In genomic region chr12:123126294-123127144, GRCh38 we compare ENCODE assay signal across 1 cellular context.
TF ChIP-seq lines count a peak whose summit lies in the region.

No MANE protein-coding gene starts in this region.

TF ChIP-seq in K562, 482 proteins besides CTCF, POLR2A, EP300 and RAD21 (continued from another document and continues in another):
- TF ChIP-seq THAP12 (CRISPR knock-in tag; IDR thresholded peaks at IDR 0.05) (no peak), BRD9 (IDR thresholded peaks at IDR 0.05; ENCODE audit: low read depth, partially characterized antibody) (no peak), U2AF2 (optimal IDR thresholded peaks at IDR 0.05; ENCODE audit: low read depth, low read length) (no peak), CTBP1 (IDR thresholded peaks at IDR 0.05; ENCODE audit: borderline replicate concordance) (peak; percentile 94), FOXK2 (conservative IDR thresholded peaks at IDR 0.05 in 1 of 2, IDR thresholded peaks at IDR 0.05 in 1 of 2; ENCODE audit: low read depth in 2 of 2) (peak; percentile 29 to 45; a peak in 2 of 4 replicates), PBX2 (CRISPR knock-in tag; IDR thresholded peaks at IDR 0.05; ENCODE audit: low read depth) (no peak), PBX2 (tag; conservative IDR thresholded peaks at IDR 0.05; ENCODE audit: low read depth) (peak; percentile 95), ID3 (CRISPR knock-in tag; IDR thresholded peaks at IDR 0.05) (no peak), ID3 (tag; IDR thresholded peaks at IDR 0.05) (no peak), TBP (optimal IDR thresholded peaks at IDR 0.05; ENCODE audit: low read depth, low read length) (peak; percentile 68), THAP7 (CRISPR knock-in tag; IDR thresholded peaks at IDR 0.05) (no peak), ZNF395 (CRISPR knock-in tag; IDR thresholded peaks at IDR 0.05) (no peak), HMG20B (CRISPR knock-in tag; IDR thresholded peaks at IDR 0.05) (no peak), FOSL1 (tag; conservative IDR thresholded peaks at IDR 0.05) (peak; percentile 98), USF2 (CRISPR knock-in tag; IDR thresholded peaks at IDR 0.05) (no peak), ESRRA (IDR thresholded peaks at IDR 0.05; ENCODE audit: borderline replicate concordance, low read depth) (peak; percentile 15; the same call in 1 of the 2 replicates), ZNF324 (CRISPR knock-in tag; IDR thresholded peaks at IDR 0.05) (no peak), NR0B1 (IDR thresholded peaks at IDR 0.05; ENCODE audit: partially characterized antibody) (no peak), POLR3G (IDR thresholded peaks at IDR 0.05; ENCODE audit: extremely low read depth, insufficient read length, insufficient replicate concordance) (no peak), USF1 (CRISPR knock-in tag; IDR thresholded peaks at IDR 0.05) (no peak), ELK1 (CRISPR knock-in tag; IDR thresholded peaks at IDR 0.05) (no peak), NFE2L1 (tag; IDR thresholded peaks at IDR 0.05; ENCODE audit: borderline replicate concordance, low read depth) (peak; percentile 99), ZNF41 (CRISPR knock-in tag; conservative IDR thresholded peaks at IDR 0.05) (no peak), GMEB1 (CRISPR knock-in tag; IDR thresholded peaks at IDR 0.05) (0 out of 2 replicates have a peak, but pooled peaks have one; percentile 10), ZBTB8A (IDR thresholded peaks at IDR 0.05; ENCODE audit: partially characterized antibody) (no peak), PHF20 (IDR thresholded peaks at IDR 0.05; ENCODE audit: partially characterized antibody) (no peak), NUFIP1 (IDR thresholded peaks at IDR 0.05; ENCODE audit: partially characterized antibody) (no peak), ZBTB33 (CRISPR knock-in tag; IDR thresholded peaks at IDR 0.05) (0 out of 2 replicates have a peak, but pooled peaks have one; percentile 17), MYNN (IDR thresholded peaks at IDR 0.05) (peak; percentile 78; the same call in 1 of the 2 replicates), MYNN (CRISPR knock-in tag; IDR thresholded peaks at IDR 0.05) (no peak), MBD2 (IDR thresholded peaks at IDR 0.05; ENCODE audit: borderline replicate concordance, low read depth) (peak; percentile 23; the same call in 1 of the 2 replicates), SAFB2 (IDR thresholded peaks at IDR 0.05; ENCODE audit: borderline replicate concordance, low read depth, low read length, severe bottlenecking) (no peak), ERF (CRISPR knock-in tag; IDR thresholded peaks at IDR 0.05) (no peak), ZKSCAN8 (CRISPR knock-in tag; IDR thresholded peaks at IDR 0.05) (no peak), NR3C1 (CRISPR knock-in tag; IDR thresholded peaks at IDR 0.05) (no peak), TEAD1 (CRISPR knock-in tag; IDR thresholded peaks at IDR 0.05) (peak; percentile 91 to 92), TCF7 (IDR thresholded peaks at IDR 0.05; ENCODE audit: borderline replicate concordance) (no peak; the same call in 1 of the 2 replicates), ZBTB12 (CRISPR knock-in tag; IDR thresholded peaks at IDR 0.05) (0 out of 2 replicates have a peak, but pooled peaks have one; percentile 26), KDM5B (IDR thresholded peaks at IDR 0.05; ENCODE audit: insufficient replicate concordance, low read depth, low read length) (no peak), ZNF124 (CRISPR knock-in tag; IDR thresholded peaks at IDR 0.05) (no peak), CREB3 (tag; conservative IDR thresholded peaks at IDR 0.05; ENCODE audit: low read depth) (no peak), ZNF75A (CRISPR knock-in tag; IDR thresholded peaks at IDR 0.05) (0 out of 2 replicates have a peak, but pooled peaks have one; percentile 17), MAZ (CRISPR knock-in tag; conservative IDR thresholded peaks at IDR 0.05 in 1 of 2, IDR thresholded peaks at IDR 0.05 in 1 of 2) (peak in 1 of 2 experiments; percentile 53; a peak in 1 of 4 replicates), RBBP5 (IDR thresholded peaks at IDR 0.05; ENCODE audit: borderline replicate concordance, insufficient read depth, low read length, poor library complexity, severe bottlenecking) (no peak), POLR2AphosphoS5 (IDR thresholded peaks at IDR 0.05; ENCODE audit: control insufficient read depth, insufficient read depth, low read depth, low read length) (0 out of 2 replicates have a peak, but pooled peaks have one; percentile 29), LCOR (CRISPR knock-in tag; IDR thresholded peaks at IDR 0.05) (no peak)
